ENCODE assay signal across 8 cellular contexts in genomic region chr10:22682237-22683192, GRCh38. TPM values are rescaled to one million over a fixed set of nuclear protein-coding genes. Genes with fewer than 3 reads are reported as not detected.
A peak's percentile ranks its signal among the peaks of the same experiment; 100 is the strongest.
DNase-seq lines count a peak whose midpoint lies in the region; ATAC-seq lines count a peak whose summit lies in the region.
"Had no signal": no experiment of that assay in that cellular context is flagged by ENCODE, and none has a peak within 500 bp of the region (broad histone marks: within the 10 kb centered on the region; RNA-seq: fewer than 3 reads in every experiment).

No MANE protein-coding gene starts in this region.

- H3K27me3 ChIP-seq in thymus (ENCODE audit: control insufficient read depth, insufficient read depth), result no peaks in the 10 kb centered on the region

- no peaks in the 10 kb centered on the region for H3K9me3 ChIP-seq in thymus (ENCODE audit: control insufficient read depth)

- no peak overlapping the region for H3K4me3 ChIP-seq in thymus (ENCODE audit: low read length)

- ATAC-seq in GM19395 (IDR thresholded peaks at IDR 0.05; ENCODE audit: unreplicated experiment) (peak; percentile 35), HG03135 (IDR thresholded peaks at IDR 0.05; ENCODE audit: unreplicated experiment) (no peak), HG02970 (IDR thresholded peaks at IDR 0.05; ENCODE audit: low FRiP score, unreplicated experiment) (no peak)

- peak overlapping the region; percentile 77 for H3K27ac ChIP-seq in thymus (ENCODE audit: low read depth)
- H3K27ac ChIP-seq: VCaP had no signal

- H3K4me1 ChIP-seq in thymus (ENCODE audit: control insufficient read depth, insufficient read depth, low read length), result peaks cover 28% of the 10 kb centered on the region

- DNase-seq in M059J (ENCODE audit: low read depth) (peak; percentile 81), islet precursor cell (peak; percentile 63)
- peak; percentile 56 for DNase-seq in activated T-cell treated with anti-CD3 and anti-CD28 coated beads, Interleukin-2, amount 50 U/mL, for 1 hour

- WGBS in thymus, result 51% methylated on average over 6 of the region's 6 CpGs

- no peaks in the 10 kb centered on the region for H3K36me3 ChIP-seq in thymus (ENCODE audit: control insufficient read depth, insufficient read depth)

RNA-seq across cellular contexts. Expression of gene PIP4K2A, which starts 31.9 kb away (rescaled TPM):
- 18.9 and 26.6 TPM in 2 replicates for total RNA-seq in M059J (2014; rRNA removed; shearing (Covaris generic))
- 23.8 TPM for polyA plus RNA-seq in thymus
